ENCODE assay signal across 9 cellular contexts in genomic region chr1:240492832-240493440, GRCh38.
DNase-seq lines count a peak whose midpoint lies in the region; ATAC-seq, FAIRE-seq and TF ChIP-seq lines count a peak whose summit lies in the region.
"Had no signal": no experiment of that assay in that cellular context is flagged by ENCODE, and none has a peak within 500 bp of the region (broad histone marks: within the 10 kb centered on the region; RNA-seq: fewer than 3 reads in every experiment).

No MANE protein-coding gene starts in this region.

- H3K27ac ChIP-seq in left ventricle myocardium inferior (replicated peaks) (no peak overlapping the region), astrocyte (ENCODE audit: low read depth, low read length) (no peak overlapping the region)

- DNase-seq in left ventricle myocardium inferior = no peak
- no peak for DNase-seq in cardiac septum (ENCODE audit: low spot score)
- peak; percentile 44 for DNase-seq in astrocyte (ENCODE audit: low read depth)
- peak; percentile 28 to 66 (median 53) for DNase-seq in immature natural killer cell
- peak; percentile 57 for DNase-seq in ureter (ENCODE audit: low spot score)
- DNase-seq in activated CD8-positive, alpha-beta memory T cell treated with anti-CD3 and anti-CD28 coated beads, Interleukin-2, amount 50 U/mL, for 48 hours = no peak
- no peak for DNase-seq in NCI-H2081 (lab: John Stamatoyannopoulos, UW)

- H3K4me1 ChIP-seq in left ventricle myocardium inferior (no peaks in the 10 kb centered on the region), astrocyte (ENCODE audit: insufficient read depth, low read length) (peaks cover 15% of the 10 kb centered on the region)

- peak overlapping the region; percentile 78 for H3K4me3 Mint-ChIP-seq in astrocyte (ENCODE audit: unreplicated experiment)
- H3K4me3 Mint-ChIP-seq in immature natural killer cell = peak overlapping the region; percentile 69 to 85 (median 76)

- no peaks in the 10 kb centered on the region for H4K20me1 ChIP-seq in astrocyte (ENCODE audit: insufficient read depth, low read length)

- H3K9me3 Mint-ChIP-seq in astrocyte (ENCODE audit: unreplicated experiment) = no peaks in the 10 kb centered on the region
- H3K9me3 Mint-ChIP-seq in immature natural killer cell = no peaks in the 10 kb centered on the region

- peak overlapping the region; percentile 79 for H2AFZ ChIP-seq in astrocyte (ENCODE audit: low read depth, low read length)

- peaks cover 16% of the 10 kb centered on the region for H3K4me1 Mint-ChIP-seq in astrocyte (ENCODE audit: low read depth, unreplicated experiment)
- H3K4me1 Mint-ChIP-seq in immature natural killer cell = peaks cover 7 to 8% of the 10 kb centered on the region in 2 donors

- H3K27me3 Mint-ChIP-seq in astrocyte (ENCODE audit: low read depth, unreplicated experiment) = no peaks in the 10 kb centered on the region
- H3K27me3 Mint-ChIP-seq in immature natural killer cell (ENCODE audit: low read depth in 3 of 3) = peaks cover 9 to 12% (median 9%) of the 10 kb centered on the region in 3 donors

- H3K4me3 ChIP-seq in left ventricle myocardium inferior = peak overlapping the region; percentile 17
- H3K4me3 ChIP-seq in astrocyte (ENCODE audit: insufficient read depth, low read depth, low read length) = peak overlapping the region; percentile 25

- TF ChIP-seq CTCF in left ventricle myocardium inferior (IDR thresholded peaks at IDR 0.05; ENCODE audit: borderline replicate concordance) (peak; percentile 14), astrocyte (IDR thresholded peaks at IDR 0.05; ENCODE audit: insufficient read depth, low read depth, low read length) (no peak)

- H3K36me3 ChIP-seq in left ventricle myocardium inferior (no peaks in the 10 kb centered on the region), astrocyte (ENCODE audit: insufficient read depth, low read length) (no peaks in the 10 kb centered on the region)

- no peaks in the 10 kb centered on the region for H3K79me2 ChIP-seq in astrocyte (ENCODE audit: insufficient read depth, low read length)

- no peak for ATAC-seq in HG02973 (IDR thresholded peaks at IDR 0.05; ENCODE audit: unreplicated experiment)

- intact Hi-C loops in left ventricle myocardium inferior (cut with micrococcal nuclease) (no loop called here), cardiac septum (cut with DNase I) (no loop called here)

- H3K27ac Mint-ChIP-seq in astrocyte (ENCODE audit: unreplicated experiment) (peak overlapping the region; percentile 70), immature natural killer cell (peak overlapping the region in 2 of 6 donors; percentile 36 to 71)

- H3K9me3 ChIP-seq in left ventricle myocardium inferior (replicated peaks) = no peaks in the 10 kb centered on the region
- H3K9me3 ChIP-seq in astrocyte (ENCODE audit: insufficient read depth, low read depth, low read length) = no peaks in the 10 kb centered on the region

- H3K36me3 Mint-ChIP-seq in astrocyte (ENCODE audit: low read depth, unreplicated experiment) (no peaks in the 10 kb centered on the region), immature natural killer cell (no peaks in the 10 kb centered on the region)

- no peak for FAIRE-seq in astrocyte (lab: Jason Lieb, UNC)
- FAIRE-seq: endometrium had no signal

- no peak overlapping the region for H3K9ac ChIP-seq in astrocyte (ENCODE audit: low read length)

- peak overlapping the region; percentile 74 for H3K4me2 ChIP-seq in astrocyte (ENCODE audit: low read length)

- peaks cover 32% of the 10 kb centered on the region for H3K27me3 ChIP-seq in left ventricle myocardium inferior (ENCODE audit: low read depth)
- H3K27me3 ChIP-seq in astrocyte (ENCODE audit: insufficient read depth, low read length) = no peaks in the 10 kb centered on the region

Comparison
In these comparisons a context has a peak if more than half of its experiments do, and no peak if none do; other contexts are left out.
1. DNase-seq: peak in astrocyte (single experiment), immature natural killer cell (3 of 3) and ureter (single experiment); none in left ventricle myocardium inferior (single experiment), cardiac septum (single experiment), activated CD8-positive, alpha-beta memory T cell treated with anti-CD3 and anti-CD28 coated beads, Interleukin-2, amount 50 U/mL, for 48 hours (single experiment) and NCI-H2081 (0 of 2).